22 cellular contexts compared by ENCODE assay signal in the genomic region with DNA sequence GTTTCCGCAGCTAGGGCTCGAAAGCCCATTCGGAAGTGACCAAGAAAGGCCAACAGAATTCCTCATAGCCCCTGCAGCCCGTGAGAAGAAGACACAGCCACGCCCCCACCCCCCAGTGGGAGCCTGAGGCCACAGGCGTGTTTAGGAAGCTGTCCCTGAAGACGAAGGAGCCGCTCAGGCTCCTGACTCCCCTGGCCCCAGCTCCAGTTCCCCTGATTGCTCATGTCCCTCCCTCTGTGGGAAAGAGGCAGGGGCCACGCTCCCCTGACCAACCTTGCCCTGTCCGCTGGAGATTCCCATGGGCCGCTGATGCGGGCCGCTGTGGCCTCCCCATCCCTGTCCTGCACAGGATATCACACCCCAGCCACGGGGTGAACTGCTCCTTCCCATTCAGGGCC. TPM values are rescaled to one million over a fixed set of nuclear protein-coding genes. Genes with fewer than 3 reads are reported as not detected.
DNase-seq lines count a peak whose midpoint lies in the region; ATAC-seq and TF ChIP-seq lines count a peak whose summit lies in the region.
"Had no signal": no experiment of that assay in that cellular context is flagged by ENCODE, and none has a peak within 500 bp of the region (broad histone marks: within the 10 kb centered on the region; RNA-seq: fewer than 3 reads in every experiment).

No MANE protein-coding gene starts in this region.

- H3K27ac ChIP-seq in RWPE2 (ENCODE audit: poor library complexity, severe bottlenecking) (peak overlapping the region; percentile 59), trophoblast cell (ENCODE audit: low read depth, low read length) (no peak overlapping the region), upper lobe of right lung (no peak overlapping the region), dorsolateral prefrontal cortex (peak overlapping the region in 6 of 59 donors; percentile 8 to 76 (median 65))
- H3K27ac ChIP-seq: adrenal gland, cardiac muscle cell had no signal

- H3K14ac ChIP-seq in trophoblast cell (ENCODE audit: low read length), result peak overlapping the region; percentile 11

- no peak overlapping the region for H3K4ac ChIP-seq in trophoblast cell (ENCODE audit: low read depth, low read length)

- H2AFZ ChIP-seq in trophoblast cell (ENCODE audit: insufficient read depth, low read length, poor library complexity), result no peak overlapping the region

- H4K12ac ChIP-seq in trophoblast cell (ENCODE audit: low read depth, low read length), result no peak overlapping the region

- H3K23ac ChIP-seq in trophoblast cell (ENCODE audit: low read length), result no peak overlapping the region

- H3K4me2 ChIP-seq in trophoblast cell (ENCODE audit: low read length), result no peak overlapping the region

- WGBS in trophoblast cell (ENCODE audit: extremely low coverage, insufficient coverage, insufficient read length), result no CpG with 5 or more reads among the region's 14 CpGs

- TF ChIP-seq CTCF in RWPE2 (IDR thresholded peaks at IDR 0.05; ENCODE audit: poor library complexity, severe bottlenecking) (no peak), upper lobe of right lung (IDR thresholded peaks at IDR 0.05) (no peak), dorsolateral prefrontal cortex (IDR thresholded peaks at IDR 0.05 in 54 of 56, conservative IDR thresholded peaks at IDR 0.05 in 2 of 56; ENCODE audit: low read depth in 1 of 56, partially characterized antibody in 56 of 56) (no peak)

- H3K9me3 ChIP-seq in RWPE2 (ENCODE audit: severe bottlenecking), result no peaks in the 10 kb centered on the region
- H3K9me3 ChIP-seq in trophoblast cell (ENCODE audit: insufficient read depth, low read depth, low read length), result no peaks in the 10 kb centered on the region
- no peaks in the 10 kb centered on the region for H3K9me3 ChIP-seq in upper lobe of right lung
- H3K9me3 ChIP-seq: adrenal gland, Caco-2 had no signal

- no peak overlapping the region for H3K18ac ChIP-seq in trophoblast cell (ENCODE audit: low read length)

- peak overlapping the region; percentile 47 for H2BK12ac ChIP-seq in trophoblast cell (ENCODE audit: low read length)

- H2AK5ac ChIP-seq in trophoblast cell (ENCODE audit: low read length), result no peak overlapping the region

- H3K9ac ChIP-seq in trophoblast cell (ENCODE audit: low read length), result no peak overlapping the region

- intact Hi-C loops in upper lobe of right lung (cut with DNase I), result loop anchor here (5.0 kb wide), 1 partner anchor 172 kb away; no protein-coding TSS in a partner anchor
- intact Hi-C loops in dorsolateral prefrontal cortex (cut with DNase I), result loop anchor here (5.0 kb wide), 2 partner anchors 82 to 237 kb away; no protein-coding TSS in a partner anchor

- no peaks in the 10 kb centered on the region for H3K27me3 ChIP-seq in H7 (ENCODE audit: control insufficient read depth, insufficient read depth, low read length)
- H3K27me3 ChIP-seq in RWPE2 (ENCODE audit: insufficient read depth, poor library complexity, severe bottlenecking), result no peaks in the 10 kb centered on the region
- H3K27me3 ChIP-seq in trophoblast cell (ENCODE audit: insufficient read depth, low read length), result no peaks in the 10 kb centered on the region
- no peaks in the 10 kb centered on the region for H3K27me3 ChIP-seq in upper lobe of right lung
- H3K27me3 ChIP-seq in dorsolateral prefrontal cortex, result no peaks in the 10 kb centered on the region
- H3K27me3 ChIP-seq: adrenal gland, cardiac muscle cell had no signal

- H3K36me3 ChIP-seq in H7 (replicated peaks; ENCODE audit: control insufficient read depth, insufficient read depth, low read length) (no peaks in the 10 kb centered on the region), RWPE2 (ENCODE audit: low read depth) (no peaks in the 10 kb centered on the region), trophoblast cell (ENCODE audit: control insufficient read depth in 1 of 2, insufficient read depth in 2 of 2, low read length in 2 of 2) (no peaks in the 10 kb centered on the region), upper lobe of right lung (no peaks in the 10 kb centered on the region)
- H3K36me3 ChIP-seq: adrenal gland, cardiac muscle cell had no signal

- H2BK120ac ChIP-seq in trophoblast cell (ENCODE audit: insufficient read depth, low read length, poor library complexity), result no peak overlapping the region

- H3K79me2 ChIP-seq in trophoblast cell (ENCODE audit: control insufficient read depth, insufficient read depth, low read length, poor library complexity), result no peaks in the 10 kb centered on the region

- H3K79me1 ChIP-seq in trophoblast cell (ENCODE audit: low read length), result peaks cover 7% of the 10 kb centered on the region

- no peak for ATAC-seq in RWPE2 (ENCODE audit: low read depth)
- ATAC-seq in upper lobe of right lung, result no peak
- ATAC-seq: natural killer cell; stimulated activated naive B cell treated with anti-CD40 and anti-IgM and Interleukin-4, amounts not matched to agents 10 μg/mL and 1 μg/mL and 100 μg/mL, for 72 hours had no signal

- H3K4me1 ChIP-seq in RWPE2 (ENCODE audit: insufficient read depth, poor library complexity, severe bottlenecking) (peaks cover 31% of the 10 kb centered on the region), trophoblast cell (ENCODE audit: control insufficient read depth in 1 of 2, insufficient read depth in 2 of 2, low read length in 2 of 2) (peaks cover 13 to 17% of the 10 kb centered on the region in 2 experiments), upper lobe of right lung (peaks cover 13% of the 10 kb centered on the region)
- H3K4me1 ChIP-seq: adrenal gland had no signal

- H4K8ac ChIP-seq in trophoblast cell (ENCODE audit: low read depth, low read length), result no peak overlapping the region

- peak overlapping the region; percentile 50 for H4K91ac ChIP-seq in trophoblast cell (ENCODE audit: low read depth, low read length)

- H2BK5ac ChIP-seq in trophoblast cell (ENCODE audit: low read depth, low read length, poor library complexity), result no peak overlapping the region

- DNase-seq in H7 (peak; percentile 66), RWPE2 (ENCODE audit: low spot score) (no peak), glomerular visceral epithelial cell (ENCODE audit: extremely low spot score) (peak; percentile 21), trophoblast cell (no peak), upper lobe of right lung (no peak), dorsolateral prefrontal cortex (no peak)
- no peak for DNase-seq in activated naive CD4-positive, alpha-beta T cell treated with anti-CD3 and anti-CD28 coated beads, Interleukin-2, amount 50 U/mL, for 16 hours
- DNase-seq: activated CD4-positive, alpha-beta T cell treated with anti-CD3 and anti-CD28 coated beads, Interleukin-2, amount 10 ng/mL, durations not matched to agents 24 days and 14 days; activated CD8-positive, alpha-beta memory T cell treated with anti-CD3 and anti-CD28 coated beads, Interleukin-2, amount 50 U/mL, for 4 hours; activated effector memory CD4-positive, alpha-beta T cell treated with Interleukin-2 at 50 U/mL for 16 hours; Caco-2; hippocampal formation; Kasumi-1; kidney; natural killer cell; NCI-H1092 treated with DMSO at 0.1 percent for 48 hours; NCI-H2081 treated with DMSO at 0.1 percent for 48 hours; NK-92 treated with Interleukin-12 subunit alpha and Interleukin-12 subunit beta, amount 100 ng/mL, for 24 hours; RPMI8226; stimulated activated naive B cell treated with anti-CD40 and anti-IgM and Interleukin-4, amounts not matched to agents 10 μg/mL and 1 μg/mL and 100 μg/mL, for 72 hours had no signal

- no peak overlapping the region for H3K4me3 ChIP-seq in H7 (ENCODE audit: insufficient read depth, low read depth, low read length)
- no peak overlapping the region for H3K4me3 ChIP-seq in RWPE2 (ENCODE audit: severe bottlenecking)
- H3K4me3 ChIP-seq in trophoblast cell (ENCODE audit: low read depth, low read length), result no peak overlapping the region
- H3K4me3 ChIP-seq in upper lobe of right lung, result no peak overlapping the region
- no peak overlapping the region for H3K4me3 ChIP-seq in dorsolateral prefrontal cortex
- H3K4me3 ChIP-seq: adrenal gland, cardiac muscle cell had no signal

RNA-seq across cellular contexts. Expression of a gene that starts 13.6 kb away (rescaled TPM):
- total RNA-seq in H7 (2014; rRNA removed; shearing (Covaris generic)), result 0.26 TPM in 1 of 2 replicates, not detected in the other
- 0.17 and 0.19 TPM in 2 replicates for polyA plus RNA-seq in trophoblast cell (2013)
- total RNA-seq in upper lobe of right lung (1.9 TPM), dorsolateral prefrontal cortex (1 to 10 TPM; 1.1 to 8.3 (median 3.9) TPM)
- total RNA-seq: activated CD4-positive, alpha-beta T cell treated with anti-CD3 and anti-CD28 coated beads, Interleukin-2, amount 10 ng/mL, durations not matched to agents 24 days and 14 days had no signal

Comparison
In these comparisons a context has a peak if more than half of its experiments do, and no peak if none do; other contexts are left out.
1. DNase-seq: peak in H7 (single experiment) and glomerular visceral epithelial cell (single experiment); none in RWPE2 (single experiment), trophoblast cell (0 of 2), activated naive CD4-positive, alpha-beta T cell treated with anti-CD3 and anti-CD28 coated beads, Interleukin-2, amount 50 U/mL, for 16 hours (single experiment), upper lobe of right lung (single experiment) and dorsolateral prefrontal cortex (0 of 10).